In the genomic region with DNA sequence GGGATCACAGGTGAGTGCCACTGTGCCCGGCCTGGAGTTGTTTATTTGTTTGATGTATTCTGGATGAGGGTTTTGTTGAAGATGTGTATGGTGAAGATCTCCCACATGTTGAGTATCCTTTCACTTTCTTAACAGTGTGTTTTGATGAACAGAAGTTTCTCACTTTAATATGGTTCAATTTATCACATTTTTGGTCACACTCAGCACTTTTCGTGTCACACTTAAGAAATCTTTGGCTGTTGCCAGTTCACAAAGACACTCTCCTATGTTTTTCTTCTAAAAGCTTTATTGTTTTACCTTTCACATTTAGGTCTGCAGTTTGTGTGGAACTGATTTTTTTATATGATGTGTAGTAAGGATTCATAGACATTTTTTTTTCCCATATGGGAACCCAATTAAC, we compare ENCODE assay signal across 9 cellular contexts.
"Had no signal": no experiment of that assay in that cellular context is flagged by ENCODE, and none has a peak within 500 bp of the region (broad histone marks: within the 10 kb centered on the region; RNA-seq: fewer than 3 reads in every experiment).

No MANE protein-coding gene starts in this region.

- H3K9me3 ChIP-seq: HAP-1 had no signal

- H3K9me3 Mint-ChIP-seq: HFFc6 had no signal

- H3K4me3 ChIP-seq: GM23248, HAP-1 had no signal

- ATAC-seq: HCT116 had no signal

- H3K36me3 Mint-ChIP-seq: IgD-negative memory B cell had no signal

- H3K36me3 ChIP-seq: HAP-1 had no signal

- H3K4me3 Mint-ChIP-seq: HFFc6, IgD-negative memory B cell had no signal

- H3K4me1 ChIP-seq: HAP-1 had no signal

- H3K9ac ChIP-seq: GM23248 had no signal

- DNase-seq: GM23248, GOT3, H7, HFFc6, KG1 had no signal

- H3K27ac ChIP-seq: GM23248, HL-60 had no signal

- H3K27ac Mint-ChIP-seq: HFFc6, IgD-negative memory B cell had no signal

- H2AFZ ChIP-seq: GM23248 had no signal
